1 cellular context compared by ENCODE assay signal in genomic region chr19:7292950-7293794, GRCh38.
A peak's percentile ranks its signal among the peaks of the same experiment; 100 is the strongest.
TF ChIP-seq lines count a peak whose summit lies in the region.

No MANE protein-coding gene starts in this region.

TF ChIP-seq in HepG2, 621 proteins besides CTCF, POLR2A, EP300 and RAD21 (continued from another document and continues in another):
- TF ChIP-seq ZSCAN12 (CRISPR knock-in tag; IDR thresholded peaks at IDR 0.05) (no peak), ZNF83 (CRISPR knock-in tag; IDR thresholded peaks at IDR 0.05; ENCODE audit: borderline replicate concordance) (no peak), ZBTB38 (CRISPR knock-in tag; IDR thresholded peaks at IDR 0.05) (peak; percentile 25; the same call in 1 of the 2 replicates), ZNF547 (CRISPR knock-in tag; IDR thresholded peaks at IDR 0.05) (no peak; the same call in 1 of the 2 replicates), ZNF704 (CRISPR knock-in tag; IDR thresholded peaks at IDR 0.05; ENCODE audit: borderline replicate concordance) (no peak; the same call in 1 of the 2 replicates), CHD4 (IDR thresholded peaks at IDR 0.05; ENCODE audit: borderline replicate concordance, low read length) (peak; percentile 86; the same call in 1 of the 2 replicates), POGZ (CRISPR knock-in tag; IDR thresholded peaks at IDR 0.05) (no peak), ZSCAN29 (CRISPR knock-in tag; conservative IDR thresholded peaks at IDR 0.05) (no peak; the same call in 1 of the 2 replicates), FOXK2 (IDR thresholded peaks at IDR 0.05) (no peak), MTF2 (CRISPR knock-in tag; IDR thresholded peaks at IDR 0.05; ENCODE audit: borderline replicate concordance) (no peak), RBAK (CRISPR knock-in tag; IDR thresholded peaks at IDR 0.05) (no peak), RBM39 (IDR thresholded peaks at IDR 0.05; ENCODE audit: low read depth, low read length, poor library complexity, severe bottlenecking) (no peak), GMEB1 (CRISPR knock-in tag; IDR thresholded peaks at IDR 0.05; ENCODE audit: borderline replicate concordance) (no peak), ZNF557 (CRISPR knock-in tag; IDR thresholded peaks at IDR 0.05) (no peak), ZNF792 (CRISPR knock-in tag; IDR thresholded peaks at IDR 0.05) (no peak), MAFK (conservative IDR thresholded peaks at IDR 0.05 in 1 of 2, IDR thresholded peaks at IDR 0.05 in 1 of 2; ENCODE audit: low read length in 2 of 2) (no peak), ZNF292 (CRISPR knock-in tag; IDR thresholded peaks at IDR 0.05; ENCODE audit: borderline replicate concordance, low read depth) (no peak), ZNF350 (CRISPR knock-in tag; IDR thresholded peaks at IDR 0.05; ENCODE audit: borderline replicate concordance, low read depth) (no peak; the same call in 1 of the 2 replicates), ZNF570 (CRISPR knock-in tag; IDR thresholded peaks at IDR 0.05; ENCODE audit: borderline replicate concordance) (0 out of 2 replicates have a peak, but pooled peaks have one; percentile 41), ZNF781 (CRISPR knock-in tag; IDR thresholded peaks at IDR 0.05; ENCODE audit: borderline replicate concordance, not compliant biosample characterization) (no peak), E2F5 (CRISPR knock-in tag; conservative IDR thresholded peaks at IDR 0.05) (no peak), MNT (IDR thresholded peaks at IDR 0.05) (no peak), AGO2 (optimal IDR thresholded peaks at IDR 0.05; ENCODE audit: low read depth, low read length) (peak; percentile 61), HNF4A (CRISPR knock-in tag; IDR thresholded peaks at IDR 0.05) (peak; percentile 83), KDM3A (CRISPR knock-in tag; IDR thresholded peaks at IDR 0.05; ENCODE audit: low read depth) (0 out of 2 replicates have a peak, but pooled peaks have one; percentile 44), CAMTA2 (CRISPR knock-in tag; IDR thresholded peaks at IDR 0.05; ENCODE audit: borderline replicate concordance) (no peak), AFF4 (CRISPR knock-in tag; IDR thresholded peaks at IDR 0.05) (no peak), ZBTB37 (CRISPR knock-in tag; IDR thresholded peaks at IDR 0.05) (no peak), SCMH1 (CRISPR knock-in tag; IDR thresholded peaks at IDR 0.05; ENCODE audit: borderline replicate concordance) (no peak), CEBPB (IDR thresholded peaks at IDR 0.05; ENCODE audit: borderline replicate concordance, low read depth, low read length) (no peak), PRDM10 (CRISPR knock-in tag; IDR thresholded peaks at IDR 0.05; ENCODE audit: low read depth) (no peak), CBX1 (IDR thresholded peaks at IDR 0.05; ENCODE audit: low read depth) (peak; percentile 55), JUNB (CRISPR knock-in tag; IDR thresholded peaks at IDR 0.05; ENCODE audit: borderline replicate concordance) (no peak), SMAD3 (CRISPR knock-in tag; IDR thresholded peaks at IDR 0.05) (no peak), ZMAT5 (CRISPR knock-in tag; IDR thresholded peaks at IDR 0.05; ENCODE audit: borderline replicate concordance, low read depth) (no peak), PHF21A (CRISPR knock-in tag; IDR thresholded peaks at IDR 0.05) (no peak), HHEX (CRISPR knock-in tag; IDR thresholded peaks at IDR 0.05) (no peak), IRX3 (CRISPR knock-in tag; IDR thresholded peaks at IDR 0.05; ENCODE audit: borderline replicate concordance, low read depth) (no peak), AKAP8 (CRISPR knock-in tag; IDR thresholded peaks at IDR 0.05) (no peak), SP2 (CRISPR knock-in tag; IDR thresholded peaks at IDR 0.05) (no peak), SRSF9 (IDR thresholded peaks at IDR 0.05; ENCODE audit: borderline replicate concordance, insufficient read depth, low read depth, low read length, poor library complexity, severe bottlenecking) (no peak), ATAD3A (CRISPR knock-in tag; IDR thresholded peaks at IDR 0.05) (no peak), ZNF746 (CRISPR knock-in tag; IDR thresholded peaks at IDR 0.05) (peak; percentile 63; the same call in 1 of the 2 replicates)
- TF ChIP-seq, protein P1, sequence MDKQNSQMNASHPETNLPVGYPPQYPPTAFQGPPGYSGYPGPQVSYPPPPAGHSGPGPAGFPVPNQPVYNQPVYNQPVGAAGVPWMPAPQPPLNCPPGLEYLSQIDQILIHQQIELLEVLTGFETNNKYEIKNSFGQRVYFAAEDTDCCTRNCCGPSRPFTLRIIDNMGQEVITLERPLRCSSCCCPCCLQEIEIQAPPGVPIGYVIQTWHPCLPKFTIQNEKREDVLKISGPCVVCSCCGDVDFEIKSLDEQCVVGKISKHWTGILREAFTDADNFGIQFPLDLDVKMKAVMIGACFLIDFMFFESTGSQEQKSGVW (CRISPR knock-in tag; IDR thresholded peaks at IDR 0.05; ENCODE audit: borderline replicate concordance): no peak
- TF ChIP-seq, protein P2, sequence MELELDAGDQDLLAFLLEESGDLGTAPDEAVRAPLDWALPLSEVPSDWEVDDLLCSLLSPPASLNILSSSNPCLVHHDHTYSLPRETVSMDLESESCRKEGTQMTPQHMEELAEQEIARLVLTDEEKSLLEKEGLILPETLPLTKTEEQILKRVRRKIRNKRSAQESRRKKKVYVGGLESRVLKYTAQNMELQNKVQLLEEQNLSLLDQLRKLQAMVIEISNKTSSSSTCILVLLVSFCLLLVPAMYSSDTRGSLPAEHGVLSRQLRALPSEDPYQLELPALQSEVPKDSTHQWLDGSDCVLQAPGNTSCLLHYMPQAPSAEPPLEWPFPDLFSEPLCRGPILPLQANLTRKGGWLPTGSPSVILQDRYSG (CRISPR knock-in tag; IDR thresholded peaks at IDR 0.05): no peak
- TF ChIP-seq, protein P3, sequence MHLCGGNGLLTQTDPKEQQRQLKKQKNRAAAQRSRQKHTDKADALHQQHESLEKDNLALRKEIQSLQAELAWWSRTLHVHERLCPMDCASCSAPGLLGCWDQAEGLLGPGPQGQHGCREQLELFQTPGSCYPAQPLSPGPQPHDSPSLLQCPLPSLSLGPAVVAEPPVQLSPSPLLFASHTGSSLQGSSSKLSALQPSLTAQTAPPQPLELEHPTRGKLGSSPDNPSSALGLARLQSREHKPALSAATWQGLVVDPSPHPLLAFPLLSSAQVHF (CRISPR knock-in tag; IDR thresholded peaks at IDR 0.05): no peak
- TF ChIP-seq, protein P4, sequence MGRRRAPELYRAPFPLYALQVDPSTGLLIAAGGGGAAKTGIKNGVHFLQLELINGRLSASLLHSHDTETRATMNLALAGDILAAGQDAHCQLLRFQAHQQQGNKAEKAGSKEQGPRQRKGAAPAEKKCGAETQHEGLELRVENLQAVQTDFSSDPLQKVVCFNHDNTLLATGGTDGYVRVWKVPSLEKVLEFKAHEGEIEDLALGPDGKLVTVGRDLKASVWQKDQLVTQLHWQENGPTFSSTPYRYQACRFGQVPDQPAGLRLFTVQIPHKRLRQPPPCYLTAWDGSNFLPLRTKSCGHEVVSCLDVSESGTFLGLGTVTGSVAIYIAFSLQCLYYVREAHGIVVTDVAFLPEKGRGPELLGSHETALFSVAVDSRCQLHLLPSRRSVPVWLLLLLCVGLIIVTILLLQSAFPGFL (CRISPR knock-in tag; IDR thresholded peaks at IDR 0.05): no peak; the same call in 1 of the 2 replicates
